ENCODE assay signal across 1 cellular context in the genomic region with DNA sequence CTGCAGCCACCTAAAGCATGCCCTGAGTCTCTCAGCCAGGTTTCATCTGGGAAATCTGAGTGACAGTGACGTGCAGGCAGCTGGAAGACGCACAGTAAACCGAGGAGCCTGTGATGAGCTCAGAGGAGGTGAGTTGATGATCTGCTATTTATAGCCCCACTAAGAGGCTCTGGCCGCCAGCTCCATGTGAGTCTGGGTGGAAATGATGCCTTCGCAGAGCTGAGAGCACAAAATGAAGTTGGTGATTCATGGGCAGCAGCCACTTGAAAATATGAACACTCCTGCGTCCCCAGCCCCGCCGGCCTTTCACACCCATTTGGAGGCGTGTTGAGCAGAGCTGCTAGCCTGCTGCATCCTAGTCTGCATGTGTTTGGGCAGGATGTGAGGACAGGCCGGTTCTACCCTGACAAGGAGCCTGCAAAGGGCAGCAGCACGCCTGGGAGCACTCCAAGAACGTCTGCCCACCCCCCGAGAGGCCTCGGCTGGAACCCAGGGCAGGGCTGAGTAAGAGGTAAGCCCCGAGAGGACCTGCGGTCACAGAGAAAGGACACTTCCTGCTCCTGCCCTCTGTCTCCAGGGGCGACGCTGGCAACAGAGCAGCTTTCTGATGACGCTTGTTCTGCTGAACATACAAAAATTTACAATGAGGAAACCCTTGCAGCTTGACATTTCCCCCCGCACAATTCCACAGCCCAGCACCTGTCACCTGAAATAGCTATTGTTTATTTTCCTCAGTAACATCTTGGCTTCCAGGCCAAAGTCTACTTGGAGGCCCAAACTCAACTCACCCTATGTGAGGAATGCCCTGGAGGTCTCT.
TF ChIP-seq lines count a peak whose summit lies in the region.

No MANE protein-coding gene starts in this region.

TF ChIP-seq in K562, 482 proteins besides CTCF, POLR2A, EP300 and RAD21 (continued from another document):
- TF ChIP-seq JUN (IDR thresholded peaks at IDR 0.05; ENCODE audit: borderline replicate concordance, low read depth, low read length) (no peak), JUN (CRISPR knock-in tag; IDR thresholded peaks at IDR 0.05; ENCODE audit: borderline replicate concordance) (no peak), ZNF696 (CRISPR knock-in tag; conservative IDR thresholded peaks at IDR 0.05) (no peak), ZNF764 (CRISPR knock-in tag; IDR thresholded peaks at IDR 0.05; ENCODE audit: low read depth) (no peak), ZNF316 (IDR thresholded peaks at IDR 0.05) (0 out of 2 replicates have a peak, but pooled peaks have one; percentile 23), IFI16 (CRISPR knock-in tag; IDR thresholded peaks at IDR 0.05) (no peak), RFX1 (IDR thresholded peaks at IDR 0.05) (peak; percentile 48), SUPT5H (IDR thresholded peaks at IDR 0.05) (no peak), MCM2 (IDR thresholded peaks at IDR 0.05; ENCODE audit: low read depth) (no peak), POLR2G (IDR thresholded peaks at IDR 0.05; ENCODE audit: low read depth, low read length) (no peak), CHD4 (IDR thresholded peaks at IDR 0.05; ENCODE audit: insufficient read depth, insufficient replicate concordance, low read depth, low read length, poor library complexity, severe bottlenecking) (no peak), ZBTB26 (CRISPR knock-in tag; IDR thresholded peaks at IDR 0.05) (no peak), ZBTB33 (CRISPR knock-in tag; IDR thresholded peaks at IDR 0.05) (no peak), KDM4B (IDR thresholded peaks at IDR 0.05; ENCODE audit: borderline replicate concordance in 2 of 2, low read depth in 1 of 2) (no peak), XRCC5 (IDR thresholded peaks at IDR 0.05; ENCODE audit: low read depth, low read length) (no peak), NCOA6 (IDR thresholded peaks at IDR 0.05) (no peak), ZNF124 (CRISPR knock-in tag; IDR thresholded peaks at IDR 0.05) (no peak)
- TF ChIP-seq, protein P1, sequence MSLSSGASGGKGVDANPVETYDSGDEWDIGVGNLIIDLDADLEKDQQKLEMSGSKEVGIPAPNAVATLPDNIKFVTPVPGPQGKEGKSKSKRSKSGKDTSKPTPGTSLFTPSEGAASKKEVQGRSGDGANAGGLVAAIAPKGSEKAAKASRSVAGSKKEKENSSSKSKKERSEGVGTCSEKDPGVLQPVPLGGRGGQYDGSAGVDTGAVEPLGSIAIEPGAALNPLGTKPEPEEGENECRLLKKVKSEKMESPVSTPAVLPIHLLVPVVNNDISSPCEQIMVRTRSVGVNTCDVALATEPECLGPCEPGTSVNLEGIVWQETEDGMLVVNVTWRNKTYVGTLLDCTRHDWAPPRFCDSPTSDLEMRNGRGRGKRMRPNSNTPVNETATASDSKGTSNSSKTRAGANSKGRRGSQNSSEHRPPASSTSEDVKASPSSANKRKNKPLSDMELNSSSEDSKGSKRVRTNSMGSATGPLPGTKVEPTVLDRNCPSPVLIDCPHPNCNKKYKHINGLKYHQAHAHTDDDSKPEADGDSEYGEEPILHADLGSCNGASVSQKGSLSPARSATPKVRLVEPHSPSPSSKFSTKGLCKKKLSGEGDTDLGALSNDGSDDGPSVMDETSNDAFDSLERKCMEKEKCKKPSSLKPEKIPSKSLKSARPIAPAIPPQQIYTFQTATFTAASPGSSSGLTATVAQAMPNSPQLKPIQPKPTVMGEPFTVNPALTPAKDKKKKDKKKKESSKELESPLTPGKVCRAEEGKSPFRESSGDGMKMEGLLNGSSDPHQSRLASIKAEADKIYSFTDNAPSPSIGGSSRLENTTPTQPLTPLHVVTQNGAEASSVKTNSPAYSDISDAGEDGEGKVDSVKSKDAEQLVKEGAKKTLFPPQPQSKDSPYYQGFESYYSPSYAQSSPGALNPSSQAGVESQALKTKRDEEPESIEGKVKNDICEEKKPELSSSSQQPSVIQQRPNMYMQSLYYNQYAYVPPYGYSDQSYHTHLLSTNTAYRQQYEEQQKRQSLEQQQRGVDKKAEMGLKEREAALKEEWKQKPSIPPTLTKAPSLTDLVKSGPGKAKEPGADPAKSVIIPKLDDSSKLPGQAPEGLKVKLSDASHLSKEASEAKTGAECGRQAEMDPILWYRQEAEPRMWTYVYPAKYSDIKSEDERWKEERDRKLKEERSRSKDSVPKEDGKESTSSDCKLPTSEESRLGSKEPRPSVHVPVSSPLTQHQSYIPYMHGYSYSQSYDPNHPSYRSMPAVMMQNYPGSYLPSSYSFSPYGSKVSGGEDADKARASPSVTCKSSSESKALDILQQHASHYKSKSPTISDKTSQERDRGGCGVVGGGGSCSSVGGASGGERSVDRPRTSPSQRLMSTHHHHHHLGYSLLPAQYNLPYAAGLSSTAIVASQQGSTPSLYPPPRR (CRISPR knock-in tag; IDR thresholded peaks at IDR 0.05; ENCODE audit: borderline replicate concordance), result no peak
- TF ChIP-seq, protein P2, sequence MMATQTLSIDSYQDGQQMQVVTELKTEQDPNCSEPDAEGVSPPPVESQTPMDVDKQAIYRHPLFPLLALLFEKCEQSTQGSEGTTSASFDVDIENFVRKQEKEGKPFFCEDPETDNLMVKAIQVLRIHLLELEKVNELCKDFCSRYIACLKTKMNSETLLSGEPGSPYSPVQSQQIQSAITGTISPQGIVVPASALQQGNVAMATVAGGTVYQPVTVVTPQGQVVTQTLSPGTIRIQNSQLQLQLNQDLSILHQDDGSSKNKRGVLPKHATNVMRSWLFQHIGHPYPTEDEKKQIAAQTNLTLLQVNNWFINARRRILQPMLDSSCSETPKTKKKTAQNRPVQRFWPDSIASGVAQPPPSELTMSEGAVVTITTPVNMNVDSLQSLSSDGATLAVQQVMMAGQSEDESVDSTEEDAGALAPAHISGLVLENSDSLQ (IDR thresholded peaks at IDR 0.05), result peak; percentile 38; the same call in 1 of the 2 replicates
- TF ChIP-seq, protein P3, sequence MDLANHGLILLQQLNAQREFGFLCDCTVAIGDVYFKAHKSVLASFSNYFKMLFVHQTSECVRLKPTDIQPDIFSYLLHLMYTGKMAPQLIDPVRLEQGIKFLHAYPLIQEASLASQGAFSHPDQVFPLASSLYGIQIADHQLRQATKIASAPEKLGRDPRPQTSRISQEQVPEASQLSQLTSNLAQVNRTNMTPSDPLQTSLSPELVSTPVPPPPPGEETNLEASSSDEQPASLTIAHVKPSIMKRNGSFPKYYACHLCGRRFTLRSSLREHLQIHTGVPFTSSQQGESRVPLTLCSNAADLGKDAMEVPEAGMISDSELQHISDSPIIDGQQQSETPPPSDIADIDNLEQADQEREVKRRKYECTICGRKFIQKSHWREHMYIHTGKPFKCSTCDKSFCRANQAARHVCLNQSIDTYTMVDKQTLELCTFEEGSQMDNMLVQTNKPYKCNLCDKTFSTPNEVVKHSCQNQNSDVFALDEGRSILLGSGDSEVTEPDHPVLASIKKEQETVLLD (IDR thresholded peaks at IDR 0.05), result no peak
- TF ChIP-seq, protein P4, sequence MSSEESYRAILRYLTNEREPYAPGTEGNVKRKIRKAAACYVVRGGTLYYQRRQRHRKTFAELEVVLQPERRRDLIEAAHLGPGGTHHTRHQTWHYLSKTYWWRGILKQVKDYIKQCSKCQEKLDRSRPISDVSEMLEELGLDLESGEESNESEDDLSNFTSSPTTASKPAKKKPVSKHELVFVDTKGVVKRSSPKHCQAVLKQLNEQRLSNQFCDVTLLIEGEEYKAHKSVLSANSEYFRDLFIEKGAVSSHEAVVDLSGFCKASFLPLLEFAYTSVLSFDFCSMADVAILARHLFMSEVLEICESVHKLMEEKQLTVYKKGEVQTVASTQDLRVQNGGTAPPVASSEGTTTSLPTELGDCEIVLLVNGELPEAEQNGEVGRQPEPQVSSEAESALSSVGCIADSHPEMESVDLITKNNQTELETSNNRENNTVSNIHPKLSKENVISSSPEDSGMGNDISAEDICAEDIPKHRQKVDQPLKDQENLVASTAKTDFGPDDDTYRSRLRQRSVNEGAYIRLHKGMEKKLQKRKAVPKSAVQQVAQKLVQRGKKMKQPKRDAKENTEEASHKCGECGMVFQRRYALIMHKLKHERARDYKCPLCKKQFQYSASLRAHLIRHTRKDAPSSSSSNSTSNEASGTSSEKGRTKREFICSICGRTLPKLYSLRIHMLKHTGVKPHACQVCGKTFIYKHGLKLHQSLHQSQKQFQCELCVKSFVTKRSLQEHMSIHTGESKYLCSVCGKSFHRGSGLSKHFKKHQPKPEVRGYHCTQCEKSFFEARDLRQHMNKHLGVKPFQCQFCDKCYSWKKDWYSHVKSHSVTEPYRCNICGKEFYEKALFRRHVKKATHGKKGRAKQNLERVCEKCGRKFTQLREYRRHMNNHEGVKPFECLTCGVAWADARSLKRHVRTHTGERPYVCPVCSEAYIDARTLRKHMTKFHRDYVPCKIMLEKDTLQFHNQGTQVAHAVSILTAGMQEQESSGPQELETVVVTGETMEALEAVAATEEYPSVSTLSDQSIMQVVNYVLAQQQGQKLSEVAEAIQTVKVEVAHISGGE (CRISPR knock-in tag; IDR thresholded peaks at IDR 0.05), result no peak
TF ChIP-seq in K562: peak in this region for 4.
